8 cellular contexts compared by ENCODE assay signal in the genomic region with DNA sequence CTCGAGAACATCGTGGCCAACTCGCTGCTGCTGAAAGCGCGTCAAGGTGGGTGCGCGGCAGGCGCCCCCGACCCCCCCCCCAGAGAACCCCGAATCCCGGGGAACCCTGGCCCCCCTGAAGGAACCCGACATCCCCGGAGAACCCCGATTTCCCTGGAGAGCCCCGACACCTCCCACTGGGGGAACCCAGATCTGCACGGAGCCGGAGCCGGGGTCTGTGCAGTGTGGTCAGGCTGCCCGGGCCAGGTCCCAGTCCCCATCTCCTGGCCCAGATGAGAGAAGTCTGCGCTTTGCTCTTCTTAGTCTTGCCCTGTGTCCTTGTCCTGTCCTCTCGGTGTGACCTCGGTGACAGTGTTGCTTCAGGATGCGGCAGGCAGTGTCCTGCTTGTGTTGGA. TPM values are rescaled to one million over a fixed set of nuclear protein-coding genes. Genes with fewer than 3 reads are reported as not detected.
DNase-seq lines count a peak whose midpoint lies in the region; ATAC-seq and TF ChIP-seq lines count a peak whose summit lies in the region.

No MANE protein-coding gene starts in this region.

- no peak overlapping the region for H3K27ac ChIP-seq in SJSA1
- H3K27ac ChIP-seq in ovary = peak overlapping the region in 1 of 2 donors; percentile 2

- TF ChIP-seq POLR2A in ovary (IDR thresholded peaks at IDR 0.05) = no peak

- H3K9me3 ChIP-seq in SJSA1 (replicated peaks) (no peaks in the 10 kb centered on the region), ovary (no peaks in the 10 kb centered on the region)

- TF ChIP-seq CTCF in GM12865 (IDR thresholded peaks at IDR 0.05; ENCODE audit: insufficient read depth, low read depth, low read length, missing control alignments) = no peak
- no peak for TF ChIP-seq CTCF in fibroblast of mammary gland (conservative IDR thresholded peaks at IDR 0.05; ENCODE audit: control insufficient read depth, insufficient read depth, low read depth, low read length)
- no peak for TF ChIP-seq CTCF in ovary (IDR thresholded peaks at IDR 0.05)

- H3K27me3 ChIP-seq in SJSA1 (replicated peaks) (no peaks in the 10 kb centered on the region), ovary (no peaks in the 10 kb centered on the region)

- no peak for TF ChIP-seq EP300 in ovary (IDR thresholded peaks at IDR 0.05)

- peak; percentile 26 for DNase-seq in GM12865 (ENCODE audit: low read depth)
- DNase-seq in SJSA1 (ENCODE audit: low read depth in 1 of 2, low spot score in 2 of 2) = no peak
- no peak for DNase-seq in fibroblast of mammary gland (ENCODE audit: low read depth)
- no peak for DNase-seq in ovary
- DNase-seq in ureter (ENCODE audit: low spot score) = no peak
- DNase-seq in OCI-M2 (lab: John Stamatoyannopoulos, UW; ENCODE audit: unreplicated experiment) = no peak
- no peak for DNase-seq in inferior parietal cortex (ENCODE audit: extremely low spot score)

- 1 to 10% (median 1%) methylated on average over 4 to 23 of the region's 23 CpGs for WGBS in ovary, 3 donors

- H3K4me3 ChIP-seq in GM12865 (ENCODE audit: low read depth, low read length) (peak overlapping the region; percentile 62), SJSA1 (peak overlapping the region; percentile 78), fibroblast of mammary gland (ENCODE audit: control insufficient read depth, low read depth, low read length) (peak overlapping the region; percentile 71), ovary (peak overlapping the region; percentile 100)

- peaks cover 3% of the 10 kb centered on the region; the same call in 1 of the 2 replicates for H3K4me1 ChIP-seq in SJSA1 (replicated peaks)
- H3K4me1 ChIP-seq in ovary (ENCODE audit: insufficient read depth) = peaks cover 9% of the 10 kb centered on the region

- intact Hi-C loops in ovary (cut with DNase I) = loop anchor here in 1 of 4 donors (5.0 kb wide), 1 partner anchor 1713 kb away; no protein-coding TSS in a partner anchor

- ATAC-seq in HG03095 (IDR thresholded peaks at IDR 0.05; ENCODE audit: unreplicated experiment) = no peak

- H3K36me3 ChIP-seq in SJSA1 (peaks cover 4% of the 10 kb centered on the region; the same call in 1 of the 2 replicates), ovary (no peaks in the 10 kb centered on the region)

RNA-seq across cellular contexts. Expression of gene GRK4, which starts 0.7 kb away (rescaled TPM):
- total RNA-seq in SJSA1 (2014; rRNA removed; shearing (Covaris generic)) = 1.2 and 1.7 TPM in 2 replicates
- total RNA-seq in ovary = 10 to 100 TPM in 2 of 7 donors, 1 to 10 TPM in 5; 5.1 to 17.6 (median 6.9) TPM
- polyA plus RNA-seq in ovary = 1 to 10 TPM; 3.3 to 7.9 TPM
- total RNA-seq in ureter = 4.3 TPM

RNA-seq across cellular contexts. Expression of gene NOP14, which starts 0.9 kb away (rescaled TPM):
- total RNA-seq in SJSA1 (2014; rRNA removed; shearing (Covaris generic)) = 5.8 and 9.9 TPM in 2 replicates
- total RNA-seq in ovary = 10 to 100 TPM; 13.6 to 39.7 (median 28.3) TPM
- 10 to 100 TPM; 18.3 to 30.9 TPM for polyA plus RNA-seq in ovary
- total RNA-seq in ureter = 43.0 TPM
